ENCODE assay signal across 1 cellular context in the genomic region with DNA sequence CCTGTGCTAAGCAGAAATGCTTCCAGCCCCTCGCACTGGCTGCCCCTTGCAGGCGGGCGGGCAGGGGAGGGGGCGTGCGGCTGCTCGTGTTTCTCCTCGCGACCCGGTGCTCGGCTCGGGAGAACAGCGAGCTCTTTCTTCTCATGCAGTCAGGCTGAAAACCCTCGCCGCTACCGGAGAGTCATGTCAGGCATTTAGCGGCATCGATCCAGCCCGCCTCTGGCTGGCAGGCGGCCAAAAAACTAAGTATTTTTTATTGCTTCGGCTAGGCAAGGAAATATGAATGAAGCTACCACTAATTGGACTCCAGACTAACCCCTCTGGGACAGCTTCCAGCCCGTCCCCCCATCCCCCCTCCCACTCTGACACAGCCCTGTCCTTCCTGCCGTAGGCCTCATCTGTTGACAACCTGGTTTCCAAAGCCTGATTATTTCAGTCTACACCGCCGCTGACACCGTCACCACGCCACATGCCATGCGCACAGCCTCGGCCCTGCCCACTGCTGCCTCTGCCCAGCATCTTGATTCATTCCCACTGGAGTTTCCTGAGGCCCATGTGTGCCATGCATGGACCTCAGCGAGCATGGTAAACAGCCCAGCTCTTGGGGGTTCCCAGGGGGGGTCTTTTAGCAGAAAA.
TF ChIP-seq lines count a peak whose summit lies in the region.

No MANE protein-coding gene starts in this region.

TF ChIP-seq in HEK293, 187 proteins besides CTCF, POLR2A, EP300 and RAD21 (continued from another document and continues in another):
- TF ChIP-seq ZNF148 (tag by site-specific recombination; IDR thresholded peaks at IDR 0.05; ENCODE audit: borderline replicate concordance) (no peak; the same call in 1 of the 2 replicates), ZNF404 (tag by site-specific recombination; IDR thresholded peaks at IDR 0.05) (no peak), ZNF514 (tag by site-specific recombination; IDR thresholded peaks at IDR 0.05) (no peak), PRDM1 (tag by site-specific recombination; IDR thresholded peaks at IDR 0.05) (no peak), ZNF10 (tag by site-specific recombination; IDR thresholded peaks at IDR 0.05) (peak; percentile 89), ZNF777 (tag by site-specific recombination; IDR thresholded peaks at IDR 0.05; ENCODE audit: borderline replicate concordance) (no peak), ZNF558 (tag by site-specific recombination; IDR thresholded peaks at IDR 0.05) (no peak; the same call in 1 of the 2 replicates), TCF7L2 (IDR thresholded peaks at IDR 0.05; ENCODE audit: borderline replicate concordance, low read depth, low read length) (peak; percentile 58; the same call in 1 of the 2 replicates), KLF8 (tag by site-specific recombination; IDR thresholded peaks at IDR 0.05) (peak; percentile 72), ZNF561 (tag by site-specific recombination; IDR thresholded peaks at IDR 0.05; ENCODE audit: borderline replicate concordance) (peak; percentile 98), ZNF548 (tag by site-specific recombination; IDR thresholded peaks at IDR 0.05) (no peak), TSHZ1 (tag by site-specific recombination; IDR thresholded peaks at IDR 0.05; ENCODE audit: borderline replicate concordance) (peak; percentile 96), KLF1 (tag by site-specific recombination; IDR thresholded peaks at IDR 0.05) (no peak), ZNF366 (tag by site-specific recombination; conservative IDR thresholded peaks at IDR 0.05) (peak; percentile 95), ZBTB17 (tag by site-specific recombination; IDR thresholded peaks at IDR 0.05) (peak; percentile 92), ZBTB21 (tag by site-specific recombination; IDR thresholded peaks at IDR 0.05) (peak; percentile 78), SP7 (tag by site-specific recombination; IDR thresholded peaks at IDR 0.05) (peak; percentile 98), EGR2 (tag by site-specific recombination; IDR thresholded peaks at IDR 0.05; ENCODE audit: low read depth) (no peak), SP3 (tag by site-specific recombination; IDR thresholded peaks at IDR 0.05) (no peak), ZNF280C (tag by site-specific recombination; IDR thresholded peaks at IDR 0.05) (no peak), ZSCAN5A (tag by site-specific recombination; IDR thresholded peaks at IDR 0.05) (0 out of 2 replicates have a peak, but pooled peaks have one; percentile 68), SP2 (tag by site-specific recombination; IDR thresholded peaks at IDR 0.05) (peak; percentile 63), ZBTB48 (tag by site-specific recombination; IDR thresholded peaks at IDR 0.05) (peak; percentile 15; the same call in 1 of the 2 replicates), ZNF350 (tag by site-specific recombination; IDR thresholded peaks at IDR 0.05) (no peak), ZNF510 (tag by site-specific recombination; IDR thresholded peaks at IDR 0.05; ENCODE audit: insufficient replicate concordance) (no peak), ZNF324 (tag by site-specific recombination; IDR thresholded peaks at IDR 0.05) (peak; percentile 96), YY1 (tag by site-specific recombination; IDR thresholded peaks at IDR 0.05) (peak; percentile 25; the same call in 1 of the 2 replicates), ZFP69B (tag by site-specific recombination; IDR thresholded peaks at IDR 0.05) (peak; percentile 76), TRIM28 (IDR thresholded peaks at IDR 0.05; ENCODE audit: borderline replicate concordance, low read length) (peak; percentile 69; the same call in 1 of the 2 replicates), ZNF223 (tag by site-specific recombination; IDR thresholded peaks at IDR 0.05) (no peak), MEIS1 (CRISPR knock-in tag; IDR thresholded peaks at IDR 0.05; ENCODE audit: borderline replicate concordance) (no peak), ZNF623 (tag by site-specific recombination; IDR thresholded peaks at IDR 0.05) (no peak; the same call in 1 of the 2 replicates), ZNF701 (tag by site-specific recombination; IDR thresholded peaks at IDR 0.05) (no peak), ZNF624 (tag by site-specific recombination; IDR thresholded peaks at IDR 0.05) (peak; percentile 82; the same call in 1 of the 2 replicates), SCRT2 (tag by site-specific recombination; IDR thresholded peaks at IDR 0.05) (peak; percentile 99), ZNF23 (tag by site-specific recombination; IDR thresholded peaks at IDR 0.05; ENCODE audit: borderline replicate concordance) (no peak), ZNF621 (tag by site-specific recombination; IDR thresholded peaks at IDR 0.05) (no peak), ZNF155 (tag by site-specific recombination; IDR thresholded peaks at IDR 0.05) (no peak), AEBP2 (tag by site-specific recombination; IDR thresholded peaks at IDR 0.05; ENCODE audit: borderline replicate concordance) (no peak), ZNF394 (tag by site-specific recombination; IDR thresholded peaks at IDR 0.05; ENCODE audit: borderline replicate concordance) (peak; percentile 73; the same call in 1 of the 2 replicates), WT1 (tag by site-specific recombination; IDR thresholded peaks at IDR 0.05) (peak; percentile 90), PRDM4 (tag by site-specific recombination; IDR thresholded peaks at IDR 0.05) (peak; percentile 88)
- TF ChIP-seq, protein P1, sequence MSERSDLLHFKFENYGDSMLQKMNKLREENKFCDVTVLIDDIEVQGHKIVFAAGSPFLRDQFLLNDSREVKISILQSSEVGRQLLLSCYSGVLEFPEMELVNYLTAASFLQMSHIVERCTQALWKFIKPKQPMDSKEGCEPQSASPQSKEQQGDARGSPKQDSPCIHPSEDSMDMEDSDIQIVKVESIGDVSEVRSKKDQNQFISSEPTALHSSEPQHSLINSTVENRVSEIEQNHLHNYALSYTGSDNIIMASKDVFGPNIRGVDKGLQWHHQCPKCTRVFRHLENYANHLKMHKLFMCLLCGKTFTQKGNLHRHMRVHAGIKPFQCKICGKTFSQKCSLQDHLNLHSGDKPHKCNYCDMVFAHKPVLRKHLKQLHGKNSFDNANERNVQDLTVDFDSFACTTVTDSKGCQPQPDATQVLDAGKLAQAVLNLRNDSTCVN (tag by site-specific recombination; optimal IDR thresholded peaks at IDR 0.05): peak; percentile 41
- TF ChIP-seq, protein P2, sequence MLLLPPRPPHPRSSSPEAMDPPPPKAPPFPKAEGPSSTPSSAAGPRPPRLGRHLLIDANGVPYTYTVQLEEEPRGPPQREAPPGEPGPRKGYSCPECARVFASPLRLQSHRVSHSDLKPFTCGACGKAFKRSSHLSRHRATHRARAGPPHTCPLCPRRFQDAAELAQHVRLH (tag by site-specific recombination; IDR thresholded peaks at IDR 0.05): peak; percentile 94
- TF ChIP-seq, protein P3, sequence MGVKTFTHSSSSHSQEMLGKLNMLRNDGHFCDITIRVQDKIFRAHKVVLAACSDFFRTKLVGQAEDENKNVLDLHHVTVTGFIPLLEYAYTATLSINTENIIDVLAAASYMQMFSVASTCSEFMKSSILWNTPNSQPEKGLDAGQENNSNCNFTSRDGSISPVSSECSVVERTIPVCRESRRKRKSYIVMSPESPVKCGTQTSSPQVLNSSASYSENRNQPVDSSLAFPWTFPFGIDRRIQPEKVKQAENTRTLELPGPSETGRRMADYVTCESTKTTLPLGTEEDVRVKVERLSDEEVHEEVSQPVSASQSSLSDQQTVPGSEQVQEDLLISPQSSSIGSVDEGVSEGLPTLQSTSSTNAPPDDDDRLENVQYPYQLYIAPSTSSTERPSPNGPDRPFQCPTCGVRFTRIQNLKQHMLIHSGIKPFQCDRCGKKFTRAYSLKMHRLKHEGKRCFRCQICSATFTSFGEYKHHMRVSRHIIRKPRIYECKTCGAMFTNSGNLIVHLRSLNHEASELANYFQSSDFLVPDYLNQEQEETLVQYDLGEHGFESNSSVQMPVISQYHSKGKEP (tag by site-specific recombination; IDR thresholded peaks at IDR 0.05): peak; percentile 98
